In genomic region chr2:121650554-121650930, GRCh38 we compare ENCODE assay signal across 8 cellular contexts. TPM values are rescaled to one million over a fixed set of nuclear protein-coding genes. Genes with fewer than 3 reads are reported as not detected.
DNase-seq lines count a peak whose midpoint lies in the region; ATAC-seq and TF ChIP-seq lines count a peak whose summit lies in the region.

No MANE protein-coding gene starts in this region.

- H3K27me3 Mint-ChIP-seq in CD8-positive, alpha-beta T cell (ENCODE audit: low read depth) = no peaks in the 10 kb centered on the region

- H3K36me3 ChIP-seq in CD8-positive, alpha-beta T cell (ENCODE audit: insufficient read depth, low read length) = no peaks in the 10 kb centered on the region
- no peaks in the 10 kb centered on the region for H3K36me3 ChIP-seq in rectal smooth muscle tissue (ENCODE audit: control insufficient read depth, insufficient read depth, low read length)

- peak in 5 of 7 experiments; percentile 2 to 53 (median 9) for DNase-seq in CD8-positive, alpha-beta T cell
- DNase-seq in HEK293T (ENCODE audit: extremely low spot score) (peak; percentile 16), fibroblast of peridontal ligament (ENCODE audit: extremely low read depth) (peak; percentile 16), NCI-H128 (lab: John Stamatoyannopoulos, UW; ENCODE audit: unreplicated experiment) (no peak), cortex of kidney (lab: John Stamatoyannopoulos, UW) (no peak), DMS153 treated with DMSO at 0.1 percent for 48 hours (lab: John Stamatoyannopoulos, UW; ENCODE audit: unreplicated experiment) (no peak)
- peak; percentile 4 to 15 for DNase-seq in activated CD4-positive, alpha-beta T cell treated with anti-CD3 and anti-CD28 coated beads, Interleukin-2, amount 50 U/mL, for 24 hours (ENCODE audit: low read depth in 1 of 2, low spot score in 1 of 2)

- no peaks in the 10 kb centered on the region for H3K27me3 ChIP-seq in CD8-positive, alpha-beta T cell (ENCODE audit: insufficient read depth, low read length)
- H3K27me3 ChIP-seq in rectal smooth muscle tissue (ENCODE audit: control insufficient read depth, insufficient read depth, low read length) = no peaks in the 10 kb centered on the region

- peak overlapping the region; percentile 97 for H3K4me3 Mint-ChIP-seq in CD8-positive, alpha-beta T cell

- intact Hi-C loops in CD8-positive, alpha-beta T cell (cut with DNase I, micrococcal nuclease) = loop anchor here (1.0 to 10.0 kb wide), 4 partner anchors 49 to 1636 kb away; partner anchors contain the start of genes EPB41L5 (in 1 of the 2) and TSN (in 1 of the 2)

- peaks cover 14% of the 10 kb centered on the region for H3K36me3 Mint-ChIP-seq in CD8-positive, alpha-beta T cell

- peak overlapping the region; percentile 87 for H3K27ac ChIP-seq in CD8-positive, alpha-beta T cell (ENCODE audit: low read depth, low read length)
- peak overlapping the region; percentile 92 for H3K27ac ChIP-seq in rectal smooth muscle tissue (ENCODE audit: low read depth, low read length)

- peaks cover 26% of the 10 kb centered on the region for H3K4me1 ChIP-seq in CD8-positive, alpha-beta T cell (ENCODE audit: insufficient read depth, low read length)
- H3K4me1 ChIP-seq in rectal smooth muscle tissue (ENCODE audit: control insufficient read depth, insufficient read depth, low read length) = peaks cover 11% of the 10 kb centered on the region

- no peak for TF ChIP-seq CTCF in CD8-positive, alpha-beta T cell (IDR thresholded peaks at IDR 0.05)

- H3K4me1 Mint-ChIP-seq in CD8-positive, alpha-beta T cell (ENCODE audit: low read depth) = peaks cover 66% of the 10 kb centered on the region

- no peaks in the 10 kb centered on the region for H3K9me3 Mint-ChIP-seq in CD8-positive, alpha-beta T cell

- H3K27ac Mint-ChIP-seq in CD8-positive, alpha-beta T cell = peak overlapping the region; percentile 99

- POLR2A ChIA-PET in CD8-positive, alpha-beta T cell (lab: Charles Lee) = interaction anchor here (0.6 to 2.6 kb wide), 6 partner anchors 16 to 120 kb away, joined by 3 to 21 read pairs (median 4); partner anchors contain the start of gene RNU4ATAC
- POLR2A ChIA-PET in HEK293T (lab: Yijun Ruan, JAX) = interaction anchor here (1.1 to 3.4 kb wide), 8 partner anchors 9 to 120 kb away, joined by 3 to 57 read pairs (median 6); partner anchors contain the start of gene RNU4ATAC

- peak overlapping the region; percentile 68 for H3K9ac ChIP-seq in rectal smooth muscle tissue (ENCODE audit: low read length)

- CTCF ChIA-PET in CD8-positive, alpha-beta T cell (lab: Charles Lee) = interaction anchor here (1.2 to 2.5 kb wide), 2 partner anchors 68 to 119 kb away, joined by 3 to 11 read pairs; partner anchors contain the start of gene RNU4ATAC
- CTCF ChIA-PET in HEK293T (lab: Yijun Ruan, JAX) = interaction anchor here (1.4 kb wide), 1 partner anchor 120 kb away, joined by 4 read pairs; the partner anchor contains the start of gene RNU4ATAC

- ATAC-seq in CD8-positive, alpha-beta T cell = no peak

- no peaks in the 10 kb centered on the region for H3K9me3 ChIP-seq in CD8-positive, alpha-beta T cell (ENCODE audit: low read length)

- H3K4me3 ChIP-seq in CD8-positive, alpha-beta T cell (ENCODE audit: low read depth, low read length) = peak overlapping the region; percentile 95
- peak overlapping the region; percentile 77 for H3K4me3 ChIP-seq in rectal smooth muscle tissue (ENCODE audit: low read length)

TF ChIP-seq in HEK293T, 16 proteins besides CTCF, POLR2A, EP300 and RAD21:
- no peak for TF ChIP-seq FOXA1 (IDR thresholded peaks at IDR 0.05)

RNA-seq across cellular contexts. Expression of gene CLASP1, which starts 1.3 kb away (rescaled TPM):
- 10 to 100 TPM; 57.0 to 65.7 TPM for total RNA-seq in CD8-positive, alpha-beta T cell

Comparison
In these comparisons a context has a peak if more than half of its experiments do, and no peak if none do; other contexts are left out.
1. DNase-seq: peak in CD8-positive, alpha-beta T cell (5 of 7), HEK293T (single experiment), activated CD4-positive, alpha-beta T cell treated with anti-CD3 and anti-CD28 coated beads, Interleukin-2, amount 50 U/mL, for 24 hours (2 of 2) and fibroblast of peridontal ligament (single experiment); none in NCI-H128 (single experiment), cortex of kidney (single experiment) and DMS153 treated with DMSO at 0.1 percent for 48 hours (single experiment).